In the genomic region with DNA sequence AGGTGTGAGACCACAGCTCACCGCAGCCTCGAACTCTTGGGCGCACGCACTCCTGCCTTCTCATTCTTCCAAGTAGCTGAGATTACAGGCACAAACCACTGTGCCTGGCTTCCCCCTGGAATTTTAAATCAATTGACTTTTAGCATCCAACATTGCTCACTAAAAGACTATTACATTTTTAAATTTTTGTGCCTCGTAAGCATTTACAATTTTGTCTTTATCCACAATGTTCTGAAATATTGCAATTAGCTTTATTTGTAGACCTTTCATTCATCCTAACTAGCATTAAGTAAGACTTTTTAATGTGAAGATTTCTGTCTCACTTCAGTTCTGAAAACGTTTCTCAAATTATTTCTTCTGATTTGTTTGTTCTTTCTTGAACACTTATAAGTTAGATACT, we compare ENCODE assay signal across 30 cellular contexts.
"Had no signal": no experiment of that assay in that cellular context is flagged by ENCODE, and none has a peak within 500 bp of the region (broad histone marks: within the 10 kb centered on the region; RNA-seq: fewer than 3 reads in every experiment).

No MANE protein-coding gene starts in this region.

- H3K4me3 Mint-ChIP-seq: natural killer cell; nephron; neural progenitor cell; stimulated activated naive B cell treated with anti-CD40 and anti-IgM and Interleukin-4, amounts not matched to agents 10 μg/mL and 1 μg/mL and 100 μg/mL, for 72 hours; stimulated activated naive CD8-positive, alpha-beta T cell treated with anti-CD3 and anti-CD28 coated beads, Interleukin-15, Interleukin-2, amounts not matched to agents 100 ng/mL and 50 ng/mL, for 24 hours had no signal

- H3K9me3 Mint-ChIP-seq: natural killer cell; stimulated activated naive B cell treated with anti-CD40 and anti-IgM and Interleukin-4, amounts not matched to agents 10 μg/mL and 1 μg/mL and 100 μg/mL, for 72 hours; stimulated activated naive CD8-positive, alpha-beta T cell treated with anti-CD3 and anti-CD28 coated beads, Interleukin-15, Interleukin-2, amounts not matched to agents 100 ng/mL and 50 ng/mL, for 24 hours had no signal

- H3K36me3 ChIP-seq: neural progenitor cell, ovary, spleen, stomach, thoracic aorta, thyroid gland, tibial nerve, upper lobe of left lung, vagina had no signal

- H3K27ac ChIP-seq: neural progenitor cell, ovary, parathyroid adenoma, psoas muscle, skin epidermis, spleen, stomach, thoracic aorta, thyroid gland, tibial nerve, upper lobe of left lung, vagina had no signal

- H3K27me3 ChIP-seq: neural progenitor cell, ovary, spleen, stomach, thyroid gland, tibial nerve, upper lobe of left lung, vagina had no signal

- H3K4me1 ChIP-seq: neural progenitor cell, parathyroid adenoma, thyroid gland, upper lobe of left lung, vagina had no signal

- H3K4me2 ChIP-seq: neural progenitor cell, smooth muscle cell had no signal

- H3K79me2 ChIP-seq: parathyroid adenoma had no signal

- FAIRE-seq: urothelium cell line had no signal

- H3K27ac Mint-ChIP-seq: natural killer cell; nephron; neural progenitor cell; progenitor cell of endocrine pancreas; stimulated activated naive B cell treated with anti-CD40 and anti-IgM and Interleukin-4, amounts not matched to agents 10 μg/mL and 1 μg/mL and 100 μg/mL, for 72 hours; stimulated activated naive CD8-positive, alpha-beta T cell treated with anti-CD3 and anti-CD28 coated beads, Interleukin-15, Interleukin-2, amounts not matched to agents 100 ng/mL and 50 ng/mL, for 24 hours had no signal

- H3K4me1 Mint-ChIP-seq: natural killer cell, nephron had no signal

- H2AFZ ChIP-seq: neural progenitor cell, parathyroid adenoma had no signal

- H3K4me3 ChIP-seq: neural progenitor cell, ovary, psoas muscle, skin epidermis, smooth muscle cell, spleen, stomach, thoracic aorta, thyroid gland, tibial nerve, upper lobe of left lung, vagina had no signal

- H3K9me3 ChIP-seq: ovary, psoas muscle, spleen, stomach, thoracic aorta, thyroid gland, tibial nerve, upper lobe of left lung, vagina had no signal

- DNase-seq: natural killer cell; occipital lobe; ovary; posterior cingulate gyrus; psoas muscle; right cardiac atrium; spleen; stimulated activated CD4-positive, alpha-beta T cell treated with anti-CD3 and anti-CD28 coated beads, Interleukin-12 subunit alpha, Interleukin-12 subunit beta, amount 100 ng/mL, for 4 hours; stimulated activated CD4-positive, alpha-beta T cell treated with anti-CD3 and anti-CD28 coated beads, Interleukin-1b, Interleukin-23, amount 100 ng/mL, for 48 hours; stimulated activated CD4-positive, alpha-beta T cell treated with anti-CD3 and anti-CD28 coated beads, Interleukin-4, amount 100 ng/mL, for 1 hour; stimulated activated CD4-positive, alpha-beta T cell treated with anti-CD3 and anti-CD28 coated beads, Interleukin-4, amount 100 ng/mL, for 4 hours; stimulated activated CD8-positive, alpha-beta memory T cell treated with anti-CD3 and anti-CD28 coated beads, Interleukin-4, amount 100 ng/mL, for 48 hours; stimulated activated naive B cell treated with anti-CD40 and anti-IgM and Interleukin-4, amounts not matched to agents 10 μg/mL and 1 μg/mL and 100 μg/mL, for 72 hours; stimulated activated naive CD4-positive, alpha-beta T cell treated with Interleukin-2 at 50 U/mL for 16 hours; stomach; thyroid gland; trophoblast cell; upper lobe of left lung had no signal

- ATAC-seq: natural killer cell; right cardiac atrium; sciatic nerve; stimulated activated naive B cell treated with anti-CD40 and anti-IgM and Interleukin-4, amounts not matched to agents 10 μg/mL and 1 μg/mL and 100 μg/mL, for 72 hours had no signal

- H3K9ac ChIP-seq: neural progenitor cell, parathyroid adenoma had no signal

- H3K36me3 Mint-ChIP-seq: natural killer cell; stimulated activated naive B cell treated with anti-CD40 and anti-IgM and Interleukin-4, amounts not matched to agents 10 μg/mL and 1 μg/mL and 100 μg/mL, for 72 hours had no signal
